8 cellular contexts compared by ENCODE assay signal in genomic region chr14:54902521-54903420, GRCh38. TPM values are rescaled to one million over a fixed set of nuclear protein-coding genes. Genes with fewer than 3 reads are reported as not detected.
A peak's percentile ranks its signal among the peaks of the same experiment; 100 is the strongest.
DNase-seq lines count a peak whose midpoint lies in the region; ATAC-seq and TF ChIP-seq lines count a peak whose summit lies in the region.

GCH1 (minus strand) TSS chr14:54902826; CDS start chr14:54902663, 163 bp downstream.

- ATAC-seq in GM21717 (IDR thresholded peaks at IDR 0.05; ENCODE audit: unreplicated experiment), result peak; percentile 84

- no peaks in the 10 kb centered on the region for H3K27me3 ChIP-seq in ovary

- intact Hi-C loops in ovary (cut with DNase I), result no loop called here

- peak within 1 kb of the TSS; percentile 32 to 57 for H3K27ac ChIP-seq in ovary

- H3K9me3 Mint-ChIP-seq in type B pancreatic cell, result no peaks in the 10 kb centered on the region

- H3K4me3 ChIP-seq in ovary, result peak within 1 kb of the TSS; percentile 83

- H3K27me3 Mint-ChIP-seq in type B pancreatic cell, result peaks cover 32% of the 10 kb centered on the region

- H3K4me3 Mint-ChIP-seq in type B pancreatic cell, result peak within 1 kb of the TSS; percentile 89

- no peaks in the 10 kb centered on the region for H3K9me3 ChIP-seq in ovary

- no peaks in the 10 kb centered on the region for H3K36me3 Mint-ChIP-seq in type B pancreatic cell

- DNase-seq in EH (ENCODE audit: low read depth), result peak; percentile 44
- DNase-seq in KG1 (lab: John Stamatoyannopoulos, UW), result peak; percentile 73
- peak; percentile 80 for DNase-seq in RPMI8226
- DNase-seq in activated effector memory CD4-positive, alpha-beta T cell treated with anti-CD3 and anti-CD28 coated beads, Interleukin-2, amount 50 U/mL, for 16 hours, result peak; percentile 93
- DNase-seq in glomerular endothelial cell (ENCODE audit: extremely low read depth, low read depth, low spot score), result no peak
- peak; percentile 31 to 69 (median 59) for DNase-seq in ovary
- DNase-seq in type B pancreatic cell (ENCODE audit: extremely low spot score, unreplicated experiment), result peak; percentile 81

- H3K4me1 ChIP-seq in ovary (ENCODE audit: insufficient read depth), result peaks cover 2% of the 10 kb centered on the region

- TF ChIP-seq CTCF in ovary (IDR thresholded peaks at IDR 0.05) (peak in 1 of 3 donors; percentile 39), type B pancreatic cell (conservative IDR thresholded peaks at IDR 0.05) (peak; percentile 64)

- TF ChIP-seq EP300 in ovary (IDR thresholded peaks at IDR 0.05), result no peak

- WGBS in ovary, 3 donors, result 0 to 1% (median 1%) methylated on average over 47 to 83 of the region's 83 CpGs

- TF ChIP-seq POLR2A in ovary (IDR thresholded peaks at IDR 0.05), result peak; percentile 26

- H3K4me1 Mint-ChIP-seq in type B pancreatic cell (ENCODE audit: unreplicated experiment), result peaks cover 8% of the 10 kb centered on the region

- no peaks in the 10 kb centered on the region for H3K36me3 ChIP-seq in ovary

- H3K27ac Mint-ChIP-seq in type B pancreatic cell, result peak within 1 kb of the TSS; percentile 85

RNA-seq across cellular contexts. Expression of gene GCH1, which starts in this region (rescaled TPM):
- total RNA-seq in glomerular endothelial cell (12.0 and 15.0 TPM in 2 replicates), ovary (10 to 100 TPM in 1 of 7 donors, 1 to 10 TPM in 5, under 1 TPM in 1; 0.71 to 13.2 (median 2.6) TPM), type B pancreatic cell (ENCODE audit: low replicate concordance) (18.2 and 29.6 TPM in 2 replicates)
- 1 to 10 TPM; 2.0 to 3.6 TPM for polyA plus RNA-seq in ovary
